Comparison of ENCODE assay signal across 12 cellular contexts in genomic region chr12:117580718-117581062, GRCh38.
DNase-seq lines count a peak whose midpoint lies in the region; ATAC-seq, FAIRE-seq and TF ChIP-seq lines count a peak whose summit lies in the region.
"Had no signal": no experiment of that assay in that cellular context is flagged by ENCODE, and none has a peak within 500 bp of the region (broad histone marks: within the 10 kb centered on the region; RNA-seq: fewer than 3 reads in every experiment).

No MANE protein-coding gene starts in this region.

- H3F3A ChIP-seq in PC-9 (ENCODE audit: insufficient read depth, low read depth), result no peaks in the 10 kb centered on the region

- BruUV-seq in PC-9 (replicated peaks; lab: Mats Ljungman, UMichigan), result no TSS peak

- CTCF ChIA-PET in PC-9 (lab: Charles Lee), result no interaction called here

- no peaks in the 10 kb centered on the region for H3K9me3 ChIP-seq in heart right ventricle
- H3K9me3 ChIP-seq in PC-9 (ENCODE audit: insufficient read depth, low read depth), result no peaks in the 10 kb centered on the region

- H3K27me3 ChIP-seq in heart right ventricle (peaks cover 0 to 37% (median 27%) of the 10 kb centered on the region in 7 donors), PC-9 (ENCODE audit: insufficient read depth, low read depth) (peaks cover 18% of the 10 kb centered on the region; the same call in 1 of the 2 replicates)

- H2AFZ ChIP-seq in PC-9, result no peak overlapping the region

- peaks cover 0 to 9% (median 0%) of the 10 kb centered on the region in 9 donors for H3K4me1 ChIP-seq in heart right ventricle
- no peaks in the 10 kb centered on the region for H3K4me1 ChIP-seq in PC-9 (replicated peaks; ENCODE audit: insufficient read depth)

- no peaks in the 10 kb centered on the region for H3K79me2 ChIP-seq in PC-9 (ENCODE audit: low read depth)

- no peaks in the 10 kb centered on the region for H4K20me1 ChIP-seq in PC-9 (ENCODE audit: insufficient read depth)

- TF ChIP-seq CTCF in heart right ventricle (IDR thresholded peaks at IDR 0.05) (no peak), PC-9 (conservative IDR thresholded peaks at IDR 0.05) (no peak)

- intact Hi-C loops in Right ventricle myocardium inferior (cut with DNase I) (no loop called here), cardiac septum (cut with DNase I) (loop anchor here (10.0 kb wide), 2 partner anchors 254 to 346 kb away; no protein-coding TSS in a partner anchor), heart right ventricle (cut with DNase I) (loop anchor here in 6 of 10 donors (5.0 to 10.0 kb wide), 3 partner anchors 254 to 346 kb away; no protein-coding TSS in a partner anchor), PC-9 (cut with micrococcal nuclease; ENCODE audit: unreplicated experiment) (no loop called here)

- DNase-seq in Right ventricle myocardium inferior (ENCODE audit: missing footprints) (peak; percentile 70), cardiac septum (ENCODE audit: low spot score) (no peak), NCI-H82 (lab: John Stamatoyannopoulos, UW) (peak; percentile 94), heart right ventricle (peak; percentile 11 to 50), urothelium cell line (ENCODE audit: low spot score) (peak; percentile 32), NCI-H510A (lab: John Stamatoyannopoulos, UW) (no peak), PC-9 (no peak)
- DNase-seq: activated CD8-positive, alpha-beta memory T cell treated with anti-CD3 and anti-CD28 coated beads, Interleukin-2, amount 50 U/mL, for 4 hours; effector CD4-positive, alpha-beta T cell; NCI-H2107 had no signal

- no peak for FAIRE-seq in urothelium cell line (lab: Jason Lieb, UNC)
- FAIRE-seq: D721Med had no signal

- H3K27ac ChIP-seq in heart right ventricle (no peak overlapping the region), PC-9 (no peak overlapping the region)

- 9 to 16% methylated on average over 8 of the region's 8 CpGs for WGBS in heart right ventricle, 2 donors

- H3K36me3 ChIP-seq in heart right ventricle (no peaks in the 10 kb centered on the region), PC-9 (ENCODE audit: low read depth) (no peaks in the 10 kb centered on the region)

- no peak overlapping the region for H3K4me2 ChIP-seq in PC-9

- no peak overlapping the region for H3K4me3 ChIP-seq in heart right ventricle
- H3K4me3 ChIP-seq in PC-9, result no peak overlapping the region

- POLR2A ChIA-PET in PC-9 (lab: Charles Lee; ENCODE audit: unreplicated experiment), result no interaction called here

- H3K9me2 ChIP-seq in PC-9 (ENCODE audit: insufficient read depth), result no peaks in the 10 kb centered on the region

- peak; percentile 68 for ATAC-seq in Right ventricle myocardium inferior
- ATAC-seq in heart right ventricle, result peak; percentile 38 to 82 (median 70)
- no peak for ATAC-seq in HG03045 (IDR thresholded peaks at IDR 0.05; ENCODE audit: unreplicated experiment)

Comparison
In these comparisons a context has a peak if more than half of its experiments do, and no peak if none do; other contexts are left out.
1. DNase-seq: peak in Right ventricle myocardium inferior (single experiment), NCI-H82 (single experiment), heart right ventricle (2 of 2) and urothelium cell line (single experiment); none in cardiac septum (single experiment), NCI-H510A (single experiment) and PC-9 (0 of 2).
2. intact Hi-C loops: an anchor here in cardiac septum (10.0 kb wide) and heart right ventricle (5.0 to 10.0 kb wide); none called in Right ventricle myocardium inferior and PC-9.